7 cellular contexts compared by ENCODE assay signal in the genomic region with DNA sequence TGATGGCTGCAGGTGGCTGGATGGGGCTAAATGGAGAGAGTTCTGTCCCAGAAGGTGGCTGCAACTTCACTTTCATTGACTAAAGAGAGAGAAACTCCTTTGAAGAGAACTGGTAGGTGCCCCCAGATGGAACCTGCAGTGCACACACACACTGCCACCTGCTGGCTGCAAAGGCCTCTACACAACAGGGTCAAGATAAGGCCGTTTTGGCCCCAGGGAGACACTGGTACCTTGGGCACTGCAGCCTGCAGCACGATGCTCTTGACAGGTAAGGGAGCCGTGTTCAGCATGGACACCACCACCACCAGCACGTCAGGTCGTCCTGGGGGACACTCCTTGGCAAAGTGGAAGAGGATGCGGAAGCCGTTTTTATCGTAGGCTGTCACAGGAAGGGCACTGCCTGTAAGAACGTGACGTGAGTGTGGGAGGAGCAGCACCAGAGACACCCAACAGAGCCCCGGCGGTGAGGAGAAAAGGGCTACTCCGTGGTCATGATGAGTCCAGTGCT. TPM values are rescaled to one million over a fixed set of nuclear protein-coding genes. Genes with fewer than 3 reads are reported as not detected.
DNase-seq lines count a peak whose midpoint lies in the region; ATAC-seq and TF ChIP-seq lines count a peak whose summit lies in the region.

No MANE protein-coding gene starts in this region.

- H3K4me1 Mint-ChIP-seq in T-cell = peaks cover 19 to 34% (median 26%) of the 10 kb centered on the region in 3 donors

- H3K27me3 ChIP-seq in right cardiac atrium (ENCODE audit: control insufficient read depth, insufficient read depth) = no peaks in the 10 kb centered on the region
- no peaks in the 10 kb centered on the region for H3K27me3 ChIP-seq in smooth muscle cell (ENCODE audit: low read depth)

- H3K36me3 ChIP-seq in smooth muscle cell (ENCODE audit: low read depth) = no peaks in the 10 kb centered on the region

- H2AFZ ChIP-seq in smooth muscle cell (ENCODE audit: low read depth) = no peak overlapping the region

- no peaks in the 10 kb centered on the region for H3K79me2 ChIP-seq in smooth muscle cell (ENCODE audit: low read depth)

- peak overlapping the region; percentile 77 to 90 for H3K27ac Mint-ChIP-seq in T-cell

- CTCF ChIA-PET in T-cell (lab: Charles Lee) = interaction anchor here in 1 of 2 donors (0.8 to 1.2 kb wide), 2 partner anchors 21 to 124 kb away, joined by 3 to 4 read pairs; no protein-coding TSS in a partner anchor

- H3K4me3 Mint-ChIP-seq in T-cell = peak overlapping the region; percentile 14 to 73 (median 36)

- TF ChIP-seq CTCF in GM12875 (IDR thresholded peaks at IDR 0.05; ENCODE audit: borderline replicate concordance, insufficient read depth, low read depth, low read length) (peak; percentile 88), smooth muscle cell (IDR thresholded peaks at IDR 0.05; ENCODE audit: borderline replicate concordance, insufficient read depth, poor library complexity, severe bottlenecking) (peak; percentile 72)

- ATAC-seq in T-cell (replicated peaks in 1 of 4) (peak; percentile 61 to 74 (median 72)), right cardiac atrium (peak; percentile 56 to 57), GM18867 (IDR thresholded peaks at IDR 0.05; ENCODE audit: unreplicated experiment) (no peak)

- peak overlapping the region; percentile 31 for H3K27ac ChIP-seq in angular gyrus (ENCODE audit: low read depth, low read length)
- H3K27ac ChIP-seq in right cardiac atrium (ENCODE audit: low read length) = no peak overlapping the region
- no peak overlapping the region for H3K27ac ChIP-seq in smooth muscle cell (ENCODE audit: low read depth)

- POLR2A ChIA-PET in T-cell (lab: Charles Lee) = no interaction called here

- H3K27me3 Mint-ChIP-seq in T-cell = no peaks in the 10 kb centered on the region

- H3K9ac ChIP-seq in smooth muscle cell (ENCODE audit: low read depth) = no peak overlapping the region

- WGBS in right cardiac atrium = 36% methylated on average over 13 of the region's 13 CpGs
- 79% methylated on average over 13 of the region's 13 CpGs for WGBS in smooth muscle cell (ENCODE audit: low lambda C conversion rate)

- intact Hi-C loops in right cardiac atrium (cut with DNase I) = no loop called here

- H4K20me1 ChIP-seq in smooth muscle cell (ENCODE audit: low read depth) = peaks cover 7% of the 10 kb centered on the region

- peaks cover 8% of the 10 kb centered on the region for H3F3A ChIP-seq in smooth muscle cell (ENCODE audit: low read depth)

- H3K4me1 ChIP-seq in right cardiac atrium (ENCODE audit: control insufficient read depth, insufficient read depth, low read length) (peaks cover 3% of the 10 kb centered on the region), smooth muscle cell (ENCODE audit: low read depth) (no peaks in the 10 kb centered on the region)

- DNase-seq in NAMALWA (ENCODE audit: low spot score) = peak; percentile 84
- peak in 33 of 34 experiments; percentile 22 to 68 (median 51) for DNase-seq in T-cell
- DNase-seq in right cardiac atrium = peak; percentile 51 to 78 (median 78)
- DNase-seq in smooth muscle cell (lab: John Stamatoyannopoulos, UW; ENCODE audit: unreplicated experiment) = no peak

- H3K4me3 ChIP-seq in GM12875 (ENCODE audit: low read depth, low read length) (no peak overlapping the region), right cardiac atrium (ENCODE audit: low read length) (no peak overlapping the region), smooth muscle cell (no peak overlapping the region)

- no peaks in the 10 kb centered on the region for H3K9me3 Mint-ChIP-seq in T-cell

- H3K4me2 ChIP-seq in smooth muscle cell = no peak overlapping the region

- H3K36me3 Mint-ChIP-seq in T-cell = peaks cover 49% of the 10 kb centered on the region

- H3K9me3 ChIP-seq in right cardiac atrium (ENCODE audit: control insufficient read depth, low read length) (no peaks in the 10 kb centered on the region), smooth muscle cell (replicated peaks; ENCODE audit: low read depth) (no peaks in the 10 kb centered on the region)

RNA-seq across cellular contexts. Expression of a gene that starts 22.7 kb away (rescaled TPM):
- total RNA-seq in T-cell = 100 to 1,000 TPM in 3 of 5 donors, 10 to 100 TPM in 2; 78.1 to 118 (median 102) TPM
- 10 to 100 TPM; 22.9 to 34.8 (median 26.9) TPM for total RNA-seq in right cardiac atrium
- 15.7 TPM for polyA plus RNA-seq in right cardiac atrium
- total RNA-seq in smooth muscle cell = 16.1 and 20.5 TPM in 2 replicates
- polyA plus RNA-seq in smooth muscle cell = 23.7 and 23.9 TPM in 2 replicates

RNA-seq across cellular contexts. Expression of a gene that starts 22.9 kb away (rescaled TPM):
- total RNA-seq in T-cell (10 to 100 TPM; 29.8 to 39.4 (median 33.6) TPM), right cardiac atrium (100 to 1,000 TPM in 1 of 4 donors, 10 to 100 TPM in 3; 91.5 to 110 (median 99.6) TPM), smooth muscle cell (35.1 and 37.6 TPM in 2 replicates)
- polyA plus RNA-seq in right cardiac atrium (113 TPM), smooth muscle cell (97.2 and 111 TPM in 2 replicates)

RNA-seq across cellular contexts. Expression of a gene that starts 32.3 kb away (rescaled TPM):
- 10 to 100 TPM; 27.1 to 45.6 (median 39.2) TPM for total RNA-seq in T-cell
- total RNA-seq in right cardiac atrium = 10 to 100 TPM; 15.1 to 20.5 (median 17.8) TPM
- polyA plus RNA-seq in right cardiac atrium = 14.6 TPM
- total RNA-seq in smooth muscle cell = 5.3 and 6.2 TPM in 2 replicates
- polyA plus RNA-seq in smooth muscle cell = 17.0 and 20.8 TPM in 2 replicates

RNA-seq across cellular contexts. Expression of a gene that starts 33.3 kb away (rescaled TPM):
- total RNA-seq in T-cell (100 to 1,000 TPM in 3 of 5 donors, 10 to 100 TPM in 2; 56.2 to 128 (median 106) TPM), right cardiac atrium (10 to 100 TPM; 31.3 to 36.1 (median 34.2) TPM), smooth muscle cell (24.0 and 29.2 TPM in 2 replicates)
- polyA plus RNA-seq in right cardiac atrium (16.3 TPM), smooth muscle cell (43.2 and 48.0 TPM in 2 replicates)

RNA-seq across cellular contexts. Expression of a gene that starts 50.5 kb away (rescaled TPM):
- total RNA-seq in T-cell = 10 to 100 TPM; 12.4 to 30.1 (median 25.9) TPM
- 10 to 100 TPM in 2 of 4 donors, 1 to 10 TPM in 2; 8.4 to 23.5 (median 14.8) TPM for total RNA-seq in right cardiac atrium
- polyA plus RNA-seq in right cardiac atrium = 14.2 TPM
- 1.9 and 2.4 TPM in 2 replicates for total RNA-seq in smooth muscle cell
- polyA plus RNA-seq in smooth muscle cell = 3.6 and 6.9 TPM in 2 replicates
